In genomic region chrX:119468930-119469635, GRCh38 we compare ENCODE assay signal across 1 cellular context.
TF ChIP-seq lines count a peak whose summit lies in the region.

No MANE protein-coding gene starts in this region.

TF ChIP-seq in K562, 482 proteins besides CTCF, POLR2A, EP300 and RAD21 (continued from another document and continues in another):
- TF ChIP-seq ARID3A (IDR thresholded peaks at IDR 0.05; ENCODE audit: borderline replicate concordance, low read depth, low read length) (no peak), ZFPM2 (CRISPR knock-in tag; IDR thresholded peaks at IDR 0.05) (no peak), TAF7 (tag; IDR thresholded peaks at IDR 0.05) (no peak), SUPT5H (IDR thresholded peaks at IDR 0.05) (no peak), ZNF408 (CRISPR knock-in tag; IDR thresholded peaks at IDR 0.05; ENCODE audit: low read depth) (no peak), HEY1 (CRISPR knock-in tag; IDR thresholded peaks at IDR 0.05; ENCODE audit: borderline replicate concordance) (no peak), PRDM10 (IDR thresholded peaks at IDR 0.05; ENCODE audit: partially characterized antibody) (no peak), SIN3A (IDR thresholded peaks at IDR 0.05; ENCODE audit: borderline replicate concordance in 2 of 2, control insufficient read depth in 1 of 2, low read depth in 2 of 2, low read length in 2 of 2) (no peak; a peak in 1 of 4 replicates), CAMTA2 (CRISPR knock-in tag; conservative IDR thresholded peaks at IDR 0.05) (no peak), TBP (optimal IDR thresholded peaks at IDR 0.05; ENCODE audit: low read depth, low read length) (peak; percentile 25), USF2 (CRISPR knock-in tag; IDR thresholded peaks at IDR 0.05) (no peak), ZBTB40 (IDR thresholded peaks at IDR 0.05) (peak; percentile 80), ZBTB40 (CRISPR knock-in tag; IDR thresholded peaks at IDR 0.05) (no peak), CREBBP (IDR thresholded peaks at IDR 0.05; ENCODE audit: low read depth, low read length) (no peak), BCLAF1 (IDR thresholded peaks at IDR 0.05; ENCODE audit: borderline replicate concordance in 1 of 2, control insufficient read depth in 1 of 2, low read depth in 2 of 2, low read length in 1 of 2) (no peak), ZNF696 (CRISPR knock-in tag; conservative IDR thresholded peaks at IDR 0.05) (no peak), AFF4 (CRISPR knock-in tag; IDR thresholded peaks at IDR 0.05) (no peak), ETS1 (conservative IDR thresholded peaks at IDR 0.05; ENCODE audit: control insufficient read depth, low read depth, low read length) (peak; percentile 81), CTCFL (IDR thresholded peaks at IDR 0.05; ENCODE audit: borderline replicate concordance, insufficient read depth, low read depth, low read length, poor library complexity, severe bottlenecking) (peak; percentile 89), E2F4 (CRISPR knock-in tag; IDR thresholded peaks at IDR 0.05; ENCODE audit: low read depth) (no peak)
